21 cellular contexts compared by ENCODE assay signal in genomic region chr2:98016908-98017700, GRCh38.
"Had no signal": no experiment of that assay in that cellular context is flagged by ENCODE, and none has a peak within 500 bp of the region (broad histone marks: within the 10 kb centered on the region; RNA-seq: fewer than 3 reads in every experiment).

No MANE protein-coding gene starts in this region.

- H3K4me1 Mint-ChIP-seq: WTC11 had no signal

- DNase-seq: activated CD4-positive, alpha-beta T cell treated with anti-CD3 and anti-CD28 coated beads, Interleukin-2, amount 10 ng/mL, durations not matched to agents 24 days and 14 days; activated CD8-positive, alpha-beta T cell treated with anti-CD3 and anti-CD28 coated beads, Interleukin-2, amount 10 ng/mL, durations not matched to agents 7 days and 5 days; activated naive CD4-positive, alpha-beta T cell treated with anti-CD3 and anti-CD28 coated beads for 36 hours; activated T-cell treated with anti-CD3 and anti-CD28 coated beads, Interleukin-2, amount 50 U/mL, for 24 hours; body of pancreas; central memory CD4-positive, alpha-beta T cell; effector CD4-positive, alpha-beta T cell; esophagus squamous epithelium; heart right ventricle; left ventricle myocardium inferior; mammary epithelial cell; naive thymus-derived CD8-positive, alpha-beta T cell; ovary; spleen; stimulated activated CD8-positive, alpha-beta memory T cell treated with anti-CD3 and anti-CD28 coated beads, Interleukin-4, amount 100 ng/mL, for 48 hours; stimulated activated naive CD8-positive, alpha-beta T cell treated with anti-CD3 and anti-CD28 coated beads, Interleukin-15, amount 100 ng/mL, for 72 hours had no signal

- H3K27ac ChIP-seq: body of pancreas, esophagus squamous epithelium, heart right ventricle, left ventricle myocardium inferior, ovary, spleen had no signal

- H3K27me3 ChIP-seq: body of pancreas, esophagus squamous epithelium, heart right ventricle, ovary, spleen had no signal

- H3K9me3 Mint-ChIP-seq: activated CD4-positive, alpha-beta T cell treated with anti-CD3 and anti-CD28 coated beads, Interleukin-2, amount 10 ng/mL, durations not matched to agents 24 days and 14 days; activated naive CD4-positive, alpha-beta T cell treated with anti-CD3 and anti-CD28 coated beads for 36 hours; activated T-cell treated with anti-CD3 and anti-CD28 coated beads, Interleukin-2, amount 50 U/mL, for 24 hours; naive thymus-derived CD8-positive, alpha-beta T cell; stimulated activated naive CD8-positive, alpha-beta T cell treated with anti-CD3 and anti-CD28 coated beads, Interleukin-15, amount 100 ng/mL, for 72 hours; T-helper 2 cell treated with Interferon-gamma antibody and Interleukin-4, amounts not matched to agents 5 μg/mL and 100 μg/mL, for 36 hours had no signal

- H3K36me3 Mint-ChIP-seq: naive thymus-derived CD8-positive, alpha-beta T cell; type B pancreatic cell; WTC11 had no signal

- H3K9me3 ChIP-seq: left ventricle myocardium inferior, ovary had no signal

- H3K4me3 ChIP-seq: body of pancreas, esophagus squamous epithelium, heart right ventricle, left ventricle myocardium inferior, ovary, spleen had no signal

- H3K4me3 Mint-ChIP-seq: activated CD4-positive, alpha-beta T cell treated with anti-CD3 and anti-CD28 coated beads, Interleukin-2, amount 10 ng/mL, durations not matched to agents 24 days and 14 days; activated CD8-positive, alpha-beta T cell treated with anti-CD3 and anti-CD28 coated beads, Interleukin-2, amount 10 ng/mL, durations not matched to agents 7 days and 5 days; activated naive CD4-positive, alpha-beta T cell treated with anti-CD3 and anti-CD28 coated beads for 36 hours; activated T-cell treated with anti-CD3 and anti-CD28 coated beads, Interleukin-2, amount 50 U/mL, for 24 hours; naive thymus-derived CD8-positive, alpha-beta T cell; stimulated activated naive CD8-positive, alpha-beta T cell treated with anti-CD3 and anti-CD28 coated beads, Interleukin-15, amount 100 ng/mL, for 72 hours; T-helper 2 cell treated with Interferon-gamma antibody and Interleukin-4, amounts not matched to agents 5 μg/mL and 100 μg/mL, for 36 hours; type B pancreatic cell; WTC11 had no signal

- H3K4me1 ChIP-seq: body of pancreas, esophagus squamous epithelium had no signal

- H3K36me3 ChIP-seq: esophagus squamous epithelium, heart right ventricle, left ventricle myocardium inferior, ovary, spleen had no signal

- H3K27me3 Mint-ChIP-seq: activated CD4-positive, alpha-beta T cell treated with anti-CD3 and anti-CD28 coated beads, Interleukin-2, amount 10 ng/mL, durations not matched to agents 24 days and 14 days; type B pancreatic cell had no signal

- H3K27ac Mint-ChIP-seq: activated CD4-positive, alpha-beta T cell treated with anti-CD3 and anti-CD28 coated beads, Interleukin-2, amount 10 ng/mL, durations not matched to agents 24 days and 14 days; activated CD8-positive, alpha-beta T cell treated with anti-CD3 and anti-CD28 coated beads, Interleukin-2, amount 10 ng/mL, durations not matched to agents 7 days and 5 days; activated naive CD4-positive, alpha-beta T cell treated with anti-CD3 and anti-CD28 coated beads for 36 hours; activated T-cell treated with anti-CD3 and anti-CD28 coated beads, Interleukin-2, amount 50 U/mL, for 24 hours; activated T-helper 2 cell treated with anti-CD3 and anti-CD28 coated beads, Interferon-gamma antibody, Interleukin-2, Interleukin-4, amounts not matched to agents 10 μg/mL and 5 μg/mL and 100 μg/mL, durations not matched to agents 14 hours and 24 hours and 36 hours; naive thymus-derived CD8-positive, alpha-beta T cell; stimulated activated naive CD8-positive, alpha-beta T cell treated with anti-CD3 and anti-CD28 coated beads, Interleukin-15, amount 100 ng/mL, for 72 hours; T-helper 2 cell treated with Interferon-gamma antibody and Interleukin-4, amounts not matched to agents 5 μg/mL and 100 μg/mL, for 36 hours; type B pancreatic cell; WTC11 had no signal

- ATAC-seq: activated CD8-positive, alpha-beta T cell treated with anti-CD3 and anti-CD28 coated beads, Interleukin-2, amount 10 ng/mL, durations not matched to agents 7 days and 5 days; body of pancreas; heart right ventricle; naive thymus-derived CD8-positive, alpha-beta T cell; sciatic nerve; stimulated activated naive CD8-positive, alpha-beta T cell treated with anti-CD3 and anti-CD28 coated beads, Interleukin-15, amount 100 ng/mL, for 72 hours; WTC11 had no signal
